In the genomic region with DNA sequence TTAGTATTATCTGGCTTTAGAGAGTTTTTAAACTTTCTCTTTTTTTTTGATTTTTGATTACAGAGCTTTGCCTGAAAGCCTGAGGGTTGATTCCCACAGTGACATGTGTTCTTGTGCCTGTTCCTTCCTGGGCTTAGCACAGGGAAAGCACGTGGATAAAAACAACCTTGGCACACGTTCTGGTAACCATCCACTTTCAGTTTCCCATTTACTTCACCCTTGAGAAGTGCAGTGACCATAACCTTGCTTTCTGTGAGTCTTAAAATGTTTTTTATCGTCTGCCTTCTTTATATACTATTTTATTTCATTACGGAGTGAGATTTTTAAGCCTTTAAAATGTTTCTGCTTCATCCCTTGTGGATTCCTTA, we compare ENCODE assay signal across 12 cellular contexts. TPM values are rescaled to one million over a fixed set of nuclear protein-coding genes. Genes with fewer than 3 reads are reported as not detected.
DNase-seq lines count a peak whose midpoint lies in the region; ATAC-seq, FAIRE-seq and TF ChIP-seq lines count a peak whose summit lies in the region.
"Had no signal": no experiment of that assay in that cellular context is flagged by ENCODE, and none has a peak within 500 bp of the region (broad histone marks: within the 10 kb centered on the region; RNA-seq: fewer than 3 reads in every experiment).

No MANE protein-coding gene starts in this region.

- no peak for TF ChIP-seq POLR2A in GM12878 (IDR thresholded peaks at IDR 0.05; ENCODE audit: low read depth, low read length)

- H3K4me3 ChIP-seq in GM12878: 0 out of 2 replicates have a peak overlapping the region, but pooled peaks have one; percentile 7
- H3K4me3 ChIP-seq in pancreas: no peak overlapping the region
- no peak overlapping the region for H3K4me3 ChIP-seq in OCI-LY7 (ENCODE audit: low read depth, low read length, poor library complexity, severe bottlenecking)
- H3K4me3 ChIP-seq: lung, vagina had no signal

- H3K27ac ChIP-seq in GM12878 (ENCODE audit: control insufficient read depth, insufficient read depth) (peak overlapping the region; percentile 88), pancreas (peak overlapping the region in 1 of 4 donors; percentile 48), OCI-LY7 (ENCODE audit: low read depth, low read length, poor library complexity, severe bottlenecking) (no peak overlapping the region)
- H3K27ac ChIP-seq: vagina had no signal

- RAD21 ChIA-PET in GM12878 (lab: Charles Lee; ENCODE audit: unreplicated experiment): interaction anchor here (0.6 to 3.4 kb wide), 7 partner anchors 12 to 259 kb away, joined by 3 to 26 read pairs (median 5); partner anchors contain the start of gene CD226

- no peak for DNase-seq in GM12878 (ENCODE audit: low read depth, low spot score)
- peak in 2 of 6 donors; percentile 29 to 48 for DNase-seq in pancreas
- DNase-seq in NAMALWA (ENCODE audit: low spot score): no peak
- DNase-seq in OCI-LY7 (ENCODE audit: low spot score): no peak
- DNase-seq: foreskin fibroblast, Kasumi-1, NCI-H524 had no signal

- no peaks in the 10 kb centered on the region for H3K27me3 ChIP-seq in GM12878 (replicated peaks in 1 of 2; ENCODE audit: control insufficient read depth in 2 of 2, insufficient read depth in 2 of 2, low read length in 1 of 2)
- H3K27me3 ChIP-seq in pancreas: no peaks in the 10 kb centered on the region
- H3K27me3 ChIP-seq: vagina had no signal

- no peak for TF ChIP-seq RAD21 in GM12878 (IDR thresholded peaks at IDR 0.05; ENCODE audit: insufficient read depth, low read depth, low read length)

- H3K4me2 ChIP-seq in GM12878 (ENCODE audit: control insufficient read depth, insufficient read depth): peak overlapping the region; percentile 62
- no peak overlapping the region for H3K4me2 ChIP-seq in OCI-LY7 (ENCODE audit: low read length)

- ATAC-seq in GM18907 (IDR thresholded peaks at IDR 0.05; ENCODE audit: unreplicated experiment): peak; percentile 31
- ATAC-seq in HG02759 (IDR thresholded peaks at IDR 0.05; ENCODE audit: unreplicated experiment): peak; percentile 33
- peak; percentile 64 for ATAC-seq in GM12878
- ATAC-seq in pancreas: peak; percentile 82 to 99 (median 87)
- no peak for ATAC-seq in GM21526 (IDR thresholded peaks at IDR 0.05; ENCODE audit: low FRiP score, unreplicated experiment)

- BruUV-seq in GM12878 (replicated peaks; lab: Mats Ljungman, UMichigan) (TSS peak; percentile 44), OCI-LY7 (replicated peaks; lab: Mats Ljungman, UMichigan) (no TSS peak)

- CTCF ChIA-PET in GM12878 (lab: Yijun Ruan, JAX): interaction anchor here (0.7 to 2.2 kb wide), 7 partner anchors 11 to 70 kb away, joined by 3 to 10 read pairs (median 4); partner anchors contain the start of gene CD226
- CTCF ChIA-PET in OCI-LY7 (lab: Charles Lee; ENCODE audit: unreplicated experiment): no interaction called here

- TF ChIP-seq EP300 in GM12878 (IDR thresholded peaks at IDR 0.05; ENCODE audit: borderline replicate concordance in 1 of 2, control insufficient read depth in 1 of 2, low read depth in 2 of 2, low read length in 2 of 2): no peak

- H3K79me2 ChIP-seq in GM12878 (ENCODE audit: control insufficient read depth, insufficient read depth, low read length) (peaks cover 52% of the 10 kb centered on the region), OCI-LY7 (ENCODE audit: insufficient read depth, low read depth, low read length) (no peaks in the 10 kb centered on the region)

- peak overlapping the region; percentile 55; the same call in 1 of the 2 replicates for H3K9ac ChIP-seq in GM12878 (ENCODE audit: control insufficient read depth, insufficient read depth, low read length)

- WGBS in GM12878 (ENCODE audit: insufficient coverage, insufficient replicate concordance, low lambda C conversion rate, missing lambda C conversion rate): 29% methylated on average over 4 of the region's 4 CpGs
- 38 to 43% methylated on average over 4 of the region's 4 CpGs for whole genome bisulfite sequencing in pancreas, 2 donors

- H3K4me1 ChIP-seq in GM12878 (ENCODE audit: control insufficient read depth, insufficient read depth, low read length): peaks cover 44% of the 10 kb centered on the region
- peaks cover 0 to 7% (median 4%) of the 10 kb centered on the region in 3 donors for H3K4me1 ChIP-seq in pancreas
- H3K4me1 ChIP-seq in OCI-LY7 (ENCODE audit: insufficient read depth, low read length, poor library complexity, severe bottlenecking): no peaks in the 10 kb centered on the region
- H3K4me1 ChIP-seq: vagina had no signal

- H3K9me3 ChIP-seq in GM12878 (replicated peaks; ENCODE audit: control insufficient read depth, insufficient read depth, low read length) (peaks cover 13% of the 10 kb centered on the region), pancreas (no peaks in the 10 kb centered on the region), OCI-LY7 (ENCODE audit: low read length) (no peaks in the 10 kb centered on the region)
- H3K9me3 ChIP-seq: vagina had no signal

- intact Hi-C loops in GM12878 (cut with micrococcal nuclease; ENCODE audit: unreplicated experiment) (no loop called here), pancreas (cut with DNase I) (no loop called here), OCI-LY7 (cut with micrococcal nuclease; ENCODE audit: unreplicated experiment) (no loop called here)

- in situ Hi-C loops in GM12878 (cut with MboI): no loop called here

- H2AFZ ChIP-seq in GM12878 (ENCODE audit: control insufficient read depth, low read depth, low read length) (peak overlapping the region; percentile 50), OCI-LY7 (ENCODE audit: low read length) (no peak overlapping the region)

- SMC1A ChIA-PET in GM12878 (lab: Charles Lee; ENCODE audit: uncharacterized antibody, unreplicated experiment): interaction anchor here (0.7 to 3.2 kb wide), 14 partner anchors 9 to 150 kb away, joined by 3 to 33 read pairs (median 6); partner anchors contain the start of gene CD226

- no peaks in the 10 kb centered on the region for H4K20me1 ChIP-seq in GM12878 (ENCODE audit: control insufficient read depth, insufficient read depth)
- H4K20me1 ChIP-seq in OCI-LY7 (ENCODE audit: insufficient read depth, low read length): no peaks in the 10 kb centered on the region

- no peaks in the 10 kb centered on the region for H3K9me2 ChIP-seq in OCI-LY7 (ENCODE audit: insufficient read depth, low read length)

- POLR2A ChIA-PET in GM12878 (lab: Charles Lee) (interaction anchor here (1.5 kb wide), 1 partner anchor 38 kb away, joined by 9 read pairs; no protein-coding TSS in a partner anchor), OCI-LY7 (lab: Charles Lee) (no interaction called here)

- TF ChIP-seq CTCF in GM12878 (IDR thresholded peaks at IDR 0.05 in 2 of 3, conservative IDR thresholded peaks at IDR 0.05 in 1 of 3; ENCODE audit: control insufficient read depth in 2 of 3, extremely low read depth in 1 of 3, insufficient read depth in 1 of 3, low read depth in 3 of 3, low read length in 3 of 3) (no peak), pancreas (IDR thresholded peaks at IDR 0.05) (no peak), OCI-LY7 (conservative IDR thresholded peaks at IDR 0.05; ENCODE audit: low read length) (no peak)

- H3K36me3 ChIP-seq in GM12878 (ENCODE audit: control insufficient read depth in 2 of 2, insufficient read depth in 2 of 2, low read length in 1 of 2): peaks cover 2 to 14% of the 10 kb centered on the region in 2 experiments; a peak in 3 of 4 replicates
- H3K36me3 ChIP-seq in pancreas: no peaks in the 10 kb centered on the region
- no peaks in the 10 kb centered on the region for H3K36me3 ChIP-seq in OCI-LY7 (ENCODE audit: insufficient read depth, low read length)
- H3K36me3 ChIP-seq: vagina had no signal

- FAIRE-seq in GM12878 (lab: Jason Lieb, UNC): no peak
- FAIRE-seq in pancreas (lab: Jason Lieb, UNC): no peak

TF ChIP-seq in GM12878, 131 proteins besides CTCF, POLR2A, EP300 and RAD21 (continues in another document):
- TF ChIP-seq IKZF1 (conservative IDR thresholded peaks at IDR 0.05) (no peak), IRF4 (IDR thresholded peaks at IDR 0.05; ENCODE audit: low read depth, low read length) (0 out of 2 replicates have a peak, but pooled peaks have one; percentile 9)

RNA-seq across cellular contexts. Expression of gene CD226, which starts 11.5 kb away (rescaled TPM):
- total RNA-seq in GM12878 (2013; cell fraction: nucleolus; rRNA removed): 158 and 176 TPM in 2 replicates
- total RNA-seq in GM12878 (2014; rRNA removed) (53.3 and 61.5 TPM in 2 replicates), GM12878 (2014; rRNA removed; fragmentation: Illumina TruSeq; extraction: Trizol) (63.9 and 68.8 TPM in 2 replicates), GM12878 (2021) (56.2 and 60.3 TPM in 2 replicates), pancreas (1 to 10 TPM in 1 of 6 donors, under 1 TPM in 5; 0.12 to 1.1 (median 0.49) TPM), OCI-LY7 (2022) (0.25 TPM in 1 of 2 replicates, not detected in the other)
- 24.3 TPM for polyA plus RNA-seq in GM12878 (2011; ENCODE audit: low read depth)
- polyA plus RNA-seq in GM12878 (2011; rRNA removed) (67.2 and 84.8 TPM in 2 replicates), GM12878 (2014; fragmentation: Illumina TruSeq; extraction: Trizol) (56.6 and 62.8 TPM in 2 replicates), GM12878 (2014; fragmentation: Nextera tagmentation; extraction: Ambion mirVana) (10 to 100 TPM; 12.9 to 18.2 TPM), GM12878 (2014; rRNA removed) (38.5 and 41.3 TPM in 2 replicates), GM12878 (2016; fragmentation: Nextera tagmentation; extraction: Ambion mirVana) (10 to 100 TPM; 22.7 to 23.5 TPM), pancreas (under 1 TPM; 0.07 to 0.19 TPM)
- 28.2 and 43.4 TPM in 2 replicates for polyA plus RNA-seq in GM12878 (2011; cell fraction: cytosol; rRNA removed)
- polyA plus RNA-seq in GM12878 (2011; cell fraction: nucleus; rRNA removed): 20.7 and 33.5 TPM in 2 replicates
- polyA plus RNA-seq in GM12878 (2012): 40.8 and 67.0 TPM in 2 replicates
- polyA minus RNA-seq in GM12878 (2011; rRNA and poly(A)+ RNA removed): 106 and 148 TPM in 2 replicates
- 23.1 and 25.7 TPM in 2 replicates for polyA minus RNA-seq in GM12878 (2011; cell fraction: cytosol; rRNA and poly(A)+ RNA removed)
- 29.5 and 39.7 TPM in 2 replicates for polyA minus RNA-seq in GM12878 (2011; cell fraction: nucleus; rRNA and poly(A)+ RNA removed)
- total RNA-seq in OCI-LY7 (2014; rRNA removed; shearing (Covaris generic)): not detected in 2 replicates

Comparison
In these comparisons a context has a peak if more than half of its experiments do, and no peak if none do; other contexts are left out.
1. RNA of gene CD226, which starts 11.5 kb away (total RNA-seq): 53.3 to 176 TPM in GM12878; 0.12 to 1.1 TPM in pancreas and 0.25 TPM in OCI-LY7; every median in the first group is over 10 times any median in the second.